ENCODE assay signal across 10 cellular contexts in the genomic region with DNA sequence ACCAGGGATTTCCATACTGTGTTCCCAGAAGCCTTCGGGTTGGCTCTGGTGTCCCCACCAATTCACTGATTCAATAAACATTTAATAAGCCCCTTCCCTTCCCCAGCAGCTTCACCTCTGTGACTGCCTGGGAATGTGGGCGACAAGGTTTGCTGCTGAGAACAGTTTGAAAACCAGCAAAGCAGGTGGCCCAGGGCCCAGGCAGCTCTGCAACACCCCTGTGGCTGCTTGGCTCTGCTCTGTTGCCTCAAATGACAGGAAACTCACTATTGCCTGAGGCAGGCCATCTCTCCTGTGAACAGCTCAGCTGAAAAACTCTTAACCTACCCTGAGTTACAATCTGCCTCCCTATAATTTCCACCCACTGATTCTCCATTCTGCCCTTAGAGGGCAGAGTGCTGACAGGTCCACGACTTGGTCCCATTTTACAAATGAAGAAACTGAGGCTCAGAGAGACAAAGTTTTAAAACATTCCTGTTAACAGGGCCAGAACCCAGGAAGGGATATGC. TPM values are rescaled to one million over a fixed set of nuclear protein-coding genes. Genes with fewer than 3 reads are reported as not detected.
A peak's percentile ranks its signal among the peaks of the same experiment; 100 is the strongest.
DNase-seq lines count a peak whose midpoint lies in the region; ATAC-seq and TF ChIP-seq lines count a peak whose summit lies in the region.
"Had no signal": no experiment of that assay in that cellular context is flagged by ENCODE, and none has a peak within 500 bp of the region (broad histone marks: within the 10 kb centered on the region; RNA-seq: fewer than 3 reads in every experiment).

No MANE protein-coding gene starts in this region.

- ATAC-seq in IMR-90 (ENCODE audit: low read depth) (peak; percentile 41), GM21528 (IDR thresholded peaks at IDR 0.05; ENCODE audit: low FRiP score, unreplicated experiment) (no peak)

- CTCF ChIA-PET in IMR-90 (lab: Yijun Ruan, JAX): no interaction called here

- no peak overlapping the region for H3K18ac ChIP-seq in IMR-90 (ENCODE audit: low read depth, low read length)

- H3F3A ChIP-seq in smooth muscle cell (ENCODE audit: low read depth): no peaks in the 10 kb centered on the region

- no peak for TF ChIP-seq RAD21 in IMR-90 (IDR thresholded peaks at IDR 0.05; ENCODE audit: low read length)

- no peak overlapping the region for H3K14ac ChIP-seq in IMR-90 (replicated peaks; ENCODE audit: low read depth, low read length)

- no peak overlapping the region for H3K4ac ChIP-seq in IMR-90 (ENCODE audit: low read depth, low read length)

- H3K4me1 ChIP-seq in IMR-90 (ENCODE audit: control insufficient read depth, insufficient read depth, low read length): peaks cover 8% of the 10 kb centered on the region
- no peaks in the 10 kb centered on the region for H3K4me1 ChIP-seq in smooth muscle cell (ENCODE audit: low read depth)

- H3K9me3 Mint-ChIP-seq in activated CD4-positive, alpha-beta T cell treated with anti-CD3 and anti-CD28 coated beads, Interleukin-2, amount 10 ng/mL, durations not matched to agents 24 days and 14 days: no peaks in the 10 kb centered on the region

- POLR2A ChIA-PET in IMR-90 (lab: Charles Lee; ENCODE audit: unreplicated experiment): no interaction called here

- H3K9me1 ChIP-seq in IMR-90 (ENCODE audit: insufficient read depth, low read length): peaks cover 2% of the 10 kb centered on the region

- no peak overlapping the region for H2BK20ac ChIP-seq in IMR-90 (ENCODE audit: low read depth, low read length)

- BruUV-seq in IMR-90 (replicated peaks; lab: Mats Ljungman, UMichigan): no TSS peak

- no peak overlapping the region for H2AFZ ChIP-seq in IMR-90 (replicated peaks; ENCODE audit: low read length, poor library complexity)
- no peak overlapping the region for H2AFZ ChIP-seq in smooth muscle cell (ENCODE audit: low read depth)

- H3K4me3 Mint-ChIP-seq in activated CD4-positive, alpha-beta T cell treated with anti-CD3 and anti-CD28 coated beads, Interleukin-2, amount 10 ng/mL, durations not matched to agents 24 days and 14 days: peak overlapping the region; percentile 34

- intact Hi-C loops in activated CD4-positive, alpha-beta T cell treated with anti-CD3 and anti-CD28 coated beads, Interleukin-2, amount 10 ng/mL, durations not matched to agents 24 days and 14 days (cut with micrococcal nuclease): no loop called here
- intact Hi-C loops in IMR-90 (cut with micrococcal nuclease): no loop called here

- no CpG with 5 or more reads among the region's 3 CpGs for WGBS in IMR-90 (ENCODE audit: extremely low coverage in 2 of 2, insufficient read length in 1 of 2), 2 experiments
- WGBS in smooth muscle cell (ENCODE audit: low lambda C conversion rate): 87% methylated on average over 3 of the region's 3 CpGs

- no peak overlapping the region for H4K5ac ChIP-seq in IMR-90 (ENCODE audit: low read depth, low read length)

- H3K4me1 Mint-ChIP-seq in activated CD4-positive, alpha-beta T cell treated with anti-CD3 and anti-CD28 coated beads, Interleukin-2, amount 10 ng/mL, durations not matched to agents 24 days and 14 days: peaks cover 58% of the 10 kb centered on the region

- H2BK120ac ChIP-seq in IMR-90 (ENCODE audit: low read depth, low read length): no peak overlapping the region

- TF ChIP-seq POLR2A in IMR-90 (IDR thresholded peaks at IDR 0.05; ENCODE audit: low read depth, low read length): no peak

- H3K79me2 ChIP-seq in smooth muscle cell (ENCODE audit: low read depth): no peaks in the 10 kb centered on the region

- no peaks in the 10 kb centered on the region for H3K36me3 ChIP-seq in IMR-90 (ENCODE audit: control insufficient read depth, insufficient read depth, low read length)
- H3K36me3 ChIP-seq in smooth muscle cell (ENCODE audit: low read depth): no peaks in the 10 kb centered on the region
- H3K36me3 ChIP-seq: thyroid gland had no signal

- H3K27me3 ChIP-seq in IMR-90 (ENCODE audit: control insufficient read depth, insufficient read depth, low read length): no peaks in the 10 kb centered on the region
- no peaks in the 10 kb centered on the region for H3K27me3 ChIP-seq in smooth muscle cell (ENCODE audit: low read depth)
- H3K27me3 ChIP-seq: thyroid gland had no signal

- peaks cover 46% of the 10 kb centered on the region for H3K36me3 Mint-ChIP-seq in activated CD4-positive, alpha-beta T cell treated with anti-CD3 and anti-CD28 coated beads, Interleukin-2, amount 10 ng/mL, durations not matched to agents 24 days and 14 days (ENCODE audit: low read depth)

- H4K20me1 ChIP-seq in IMR-90 (ENCODE audit: insufficient read depth, low read length): no peaks in the 10 kb centered on the region
- H4K20me1 ChIP-seq in smooth muscle cell (ENCODE audit: low read depth): no peaks in the 10 kb centered on the region

- no peak overlapping the region for H3K27ac ChIP-seq in IMR-90 (ENCODE audit: insufficient read depth, low read length)
- H3K27ac ChIP-seq in smooth muscle cell (ENCODE audit: low read depth): no peak overlapping the region
- H3K27ac ChIP-seq: C4-2B, thyroid gland had no signal

- dilution Hi-C loops in IMR-90 (cut with HindIII; ENCODE audit: low sequenced_read_pairs, unreplicated experiment): no loop called here

- H4K91ac ChIP-seq in IMR-90 (ENCODE audit: insufficient read depth, low read depth, low read length): no peak overlapping the region

- H2AK5ac ChIP-seq in IMR-90 (ENCODE audit: low read depth, low read length): no peak overlapping the region

- H3K4me2 ChIP-seq in IMR-90 (ENCODE audit: low read depth, low read length) (no peak overlapping the region), smooth muscle cell (no peak overlapping the region)

- no peak overlapping the region for H2BK5ac ChIP-seq in IMR-90 (ENCODE audit: low read depth, low read length, poor library complexity, severe bottlenecking)

- no peak overlapping the region for H2AK9ac ChIP-seq in IMR-90 (replicated peaks; ENCODE audit: low read depth, low read length, poor library complexity)

- no peaks in the 10 kb centered on the region for H3K79me1 ChIP-seq in IMR-90 (ENCODE audit: low read depth in 1 of 2, low read length in 2 of 2)

- peak overlapping the region; percentile 100 for H3K27ac Mint-ChIP-seq in activated CD4-positive, alpha-beta T cell treated with anti-CD3 and anti-CD28 coated beads, Interleukin-2, amount 10 ng/mL, durations not matched to agents 24 days and 14 days

- peak; percentile 75 for DNase-seq in activated CD4-positive, alpha-beta T cell treated with anti-CD3 and anti-CD28 coated beads, Interleukin-2, amount 10 ng/mL, durations not matched to agents 24 days and 14 days
- no peak for DNase-seq in activated CD4-positive, alpha-beta T cell treated with anti-CD3 and anti-CD28 coated beads for 48 hours
- DNase-seq in IMR-90 (no peak), astrocyte of the cerebellum (ENCODE audit: low read depth) (no peak), renal cortical epithelial cell (ENCODE audit: low read depth) (peak; percentile 80), smooth muscle cell (lab: John Stamatoyannopoulos, UW; ENCODE audit: unreplicated experiment) (no peak), NCI-H2029 treated with DMSO at 0.1 percent for 48 hours (lab: John Stamatoyannopoulos, UW) (no peak)
- DNase-seq: thyroid gland had no signal

- no peak overlapping the region for H2BK15ac ChIP-seq in IMR-90 (ENCODE audit: low read depth, low read length)

- peaks cover 2% of the 10 kb centered on the region for H3K27me3 Mint-ChIP-seq in activated CD4-positive, alpha-beta T cell treated with anti-CD3 and anti-CD28 coated beads, Interleukin-2, amount 10 ng/mL, durations not matched to agents 24 days and 14 days

- TF ChIP-seq CTCF in IMR-90 (conservative IDR thresholded peaks at IDR 0.05; ENCODE audit: low read depth, low read length): peak; percentile 20; the same call in 1 of the 2 replicates
- TF ChIP-seq CTCF in astrocyte of the cerebellum (IDR thresholded peaks at IDR 0.05; ENCODE audit: low read depth, low read length, missing control alignments): peak; percentile 21
- TF ChIP-seq CTCF in smooth muscle cell (IDR thresholded peaks at IDR 0.05; ENCODE audit: borderline replicate concordance, insufficient read depth, poor library complexity, severe bottlenecking): no peak

- no peak overlapping the region for H3K23ac ChIP-seq in IMR-90 (ENCODE audit: low read depth, low read length)

- no peak overlapping the region for H4K8ac ChIP-seq in IMR-90 (ENCODE audit: low read depth in 2 of 2, low read length in 2 of 2)

- H3K56ac ChIP-seq in IMR-90 (ENCODE audit: extremely low read depth, insufficient read depth, low read length): no peak overlapping the region

- H3K9me3 ChIP-seq in IMR-90 (ENCODE audit: control insufficient read depth, insufficient read depth, low read length) (no peaks in the 10 kb centered on the region), smooth muscle cell (replicated peaks; ENCODE audit: low read depth) (no peaks in the 10 kb centered on the region)
- H3K9me3 ChIP-seq: thyroid gland had no signal

- in situ Hi-C loops in IMR-90 (cut with MboI; ENCODE audit: low sequenced_read_pairs) (no loop called here), astrocyte of the cerebellum (cut with HindIII; ENCODE audit: low sequenced_read_pairs) (no loop called here)

- H3K9ac ChIP-seq in IMR-90 (ENCODE audit: low read depth, low read length): no peak overlapping the region
- no peak overlapping the region for H3K9ac ChIP-seq in smooth muscle cell (ENCODE audit: low read depth)

- H3K4me3 ChIP-seq in IMR-90 (ENCODE audit: insufficient read depth, low read depth, low read length): no peak overlapping the region
- no peak overlapping the region for H3K4me3 ChIP-seq in astrocyte of the cerebellum (ENCODE audit: low read depth, low read length)
- no peak overlapping the region for H3K4me3 ChIP-seq in smooth muscle cell
- H3K4me3 ChIP-seq: thyroid gland had no signal

TF ChIP-seq in IMR-90, 13 proteins besides CTCF, POLR2A, EP300 and RAD21 (continues in another document):
- no peak for TF ChIP-seq RCOR1 (IDR thresholded peaks at IDR 0.05; ENCODE audit: insufficient replicate concordance, low read length)

RNA-seq across cellular contexts. Expression of a gene that starts 10.5 kb away (rescaled TPM):
- total RNA-seq in activated CD4-positive, alpha-beta T cell treated with anti-CD3 and anti-CD28 coated beads, Interleukin-2, amount 10 ng/mL, durations not matched to agents 24 days and 14 days: 34.9 and 36.2 TPM in 2 replicates
- total RNA-seq in IMR-90 (2012; rRNA removed) (0.28 and 0.36 TPM in 2 replicates), renal cortical epithelial cell (0.17 and 0.80 TPM in 2 replicates), smooth muscle cell (1.5 and 1.8 TPM in 2 replicates)
- polyA plus RNA-seq in IMR-90 (2012; rRNA removed) (0.76 and 1.1 TPM in 2 replicates), smooth muscle cell (1.6 and 3.8 TPM in 2 replicates)
- polyA plus RNA-seq in IMR-90 (2012; cell fraction: cytosol; rRNA removed): 1.3 and 1.6 TPM in 2 replicates
- 2.9 and 7.6 TPM in 2 replicates for polyA plus RNA-seq in IMR-90 (2012; cell fraction: nucleus; rRNA removed; ENCODE audit: low replicate concordance)

RNA-seq across cellular contexts. Expression of a gene that starts 57.3 kb away (rescaled TPM):
- total RNA-seq in activated CD4-positive, alpha-beta T cell treated with anti-CD3 and anti-CD28 coated beads, Interleukin-2, amount 10 ng/mL, durations not matched to agents 24 days and 14 days: 0.12 TPM in 2 replicates
- total RNA-seq in IMR-90 (2012; rRNA removed) (under 0.01 TPM in 2 replicates), renal cortical epithelial cell (not detected in 2 replicates), smooth muscle cell (not detected in 2 replicates)
- polyA plus RNA-seq in IMR-90 (2012; rRNA removed) (0.02 and 0.03 TPM in 2 replicates), smooth muscle cell (0.21 and 0.38 TPM in 2 replicates)
- 0.04 TPM in 1 of 2 replicates, not detected in the other for polyA plus RNA-seq in IMR-90 (2012; cell fraction: cytosol; rRNA removed)
- polyA plus RNA-seq in IMR-90 (2012; cell fraction: nucleus; rRNA removed; ENCODE audit: low replicate concordance): 0.34 and 0.37 TPM in 2 replicates
- total RNA-seq: thyroid gland had no signal

Comparison
In these comparisons a context has a peak if more than half of its experiments do, and no peak if none do; other contexts are left out.
1. DNase-seq: peak in activated CD4-positive, alpha-beta T cell treated with anti-CD3 and anti-CD28 coated beads, Interleukin-2, amount 10 ng/mL, durations not matched to agents 24 days and 14 days (single experiment) and renal cortical epithelial cell (single experiment); none in activated CD4-positive, alpha-beta T cell treated with anti-CD3 and anti-CD28 coated beads for 48 hours (single experiment), IMR-90 (single experiment), astrocyte of the cerebellum (single experiment), smooth muscle cell (single experiment) and NCI-H2029 treated with DMSO at 0.1 percent for 48 hours (single experiment).
2. RNA of a gene that starts 10.5 kb away (total RNA-seq): 34.9 to 36.2 TPM in activated CD4-positive, alpha-beta T cell treated with anti-CD3 and anti-CD28 coated beads, Interleukin-2, amount 10 ng/mL, durations not matched to agents 24 days and 14 days; 1.5 to 1.8 TPM in smooth muscle cell, 0.17 to 0.80 TPM in renal cortical epithelial cell and 0.28 to 0.36 TPM in IMR-90; every median in the first group is over 10 times any median in the second.